8 cellular contexts compared by ENCODE assay signal in genomic region chr7:155296788-155297516, GRCh38. TPM values are rescaled to one million over a fixed set of nuclear protein-coding genes. Genes with fewer than 3 reads are reported as not detected.
DNase-seq lines count a peak whose midpoint lies in the region; ATAC-seq, FAIRE-seq and TF ChIP-seq lines count a peak whose summit lies in the region.

No MANE protein-coding gene starts in this region.

- 1% methylated on average over 41 to 57 of the region's 57 CpGs for WGBS in pancreas, 2 donors

- peak; percentile 59 to 63 for ATAC-seq in CD4-positive, CD25-positive, alpha-beta regulatory T cell (ENCODE audit: low read depth in 2 of 2)
- ATAC-seq in GM19395 (IDR thresholded peaks at IDR 0.05; ENCODE audit: unreplicated experiment): peak; percentile 36
- peak; percentile 20 for ATAC-seq in HG03460 (IDR thresholded peaks at IDR 0.05; ENCODE audit: unreplicated experiment)
- ATAC-seq in pancreas: peak; percentile 17 to 46 (median 28)

- H3K27me3 ChIP-seq in CD4-positive, CD25-positive, alpha-beta regulatory T cell (ENCODE audit: control insufficient read depth, insufficient read depth, low read length): no peaks in the 10 kb centered on the region
- H3K27me3 ChIP-seq in pancreas: no peaks in the 10 kb centered on the region
- H3K27me3 ChIP-seq in tibial artery: no peaks in the 10 kb centered on the region

- peak overlapping the region; percentile 88 to 94 (median 89) for H3K4me3 Mint-ChIP-seq in CD4-positive, CD25-positive, alpha-beta regulatory T cell

- H3K36me3 Mint-ChIP-seq in CD4-positive, CD25-positive, alpha-beta regulatory T cell: peaks cover 10% of the 10 kb centered on the region

- peaks cover 50% of the 10 kb centered on the region for H3K4me1 ChIP-seq in CD4-positive, CD25-positive, alpha-beta regulatory T cell (ENCODE audit: control insufficient read depth, insufficient read depth, low read length, poor library complexity, severe bottlenecking)
- H3K4me1 ChIP-seq in pancreas: peaks cover 10 to 22% (median 12%) of the 10 kb centered on the region in 3 donors
- peaks cover 0 to 27% (median 20%) of the 10 kb centered on the region in 4 donors for H3K4me1 ChIP-seq in tibial artery

- peak overlapping the region; percentile 94 for H3K27ac ChIP-seq in CD4-positive, CD25-positive, alpha-beta regulatory T cell (ENCODE audit: insufficient read depth, low read length, poor library complexity, severe bottlenecking)
- H3K27ac ChIP-seq in pancreas (peak overlapping the region; percentile 61 to 98 (median 83)), tibial artery (peak overlapping the region; percentile 84 to 92)

- peaks cover 0 to 1% (median 0%) of the 10 kb centered on the region in 7 donors for H3K9me3 Mint-ChIP-seq in CD4-positive, CD25-positive, alpha-beta regulatory T cell

- intact Hi-C loops in pancreas (cut with DNase I): no loop called here
- intact Hi-C loops in tibial artery (cut with DNase I; ENCODE audit: low total_unique reads): loop anchor here (1.0 to 10.0 kb wide), 3 partner anchors 39 to 295 kb away; partner anchors contain the start of gene PAXIP1

- peak overlapping the region; percentile 91 to 95 (median 93) for H3K27ac Mint-ChIP-seq in CD4-positive, CD25-positive, alpha-beta regulatory T cell

- TF ChIP-seq CTCF in pancreas (IDR thresholded peaks at IDR 0.05) (peak in 2 of 4 donors; percentile 22 to 24), tibial artery (IDR thresholded peaks at IDR 0.05) (peak in 1 of 2 experiments; percentile 40)

- no peaks in the 10 kb centered on the region for H3K9me3 ChIP-seq in CD4-positive, CD25-positive, alpha-beta regulatory T cell (ENCODE audit: control insufficient read depth in 2 of 2, low read length in 2 of 2)
- no peaks in the 10 kb centered on the region for H3K9me3 ChIP-seq in pancreas
- no peaks in the 10 kb centered on the region for H3K9me3 ChIP-seq in tibial artery

- H3K4me1 Mint-ChIP-seq in CD4-positive, CD25-positive, alpha-beta regulatory T cell: peaks cover 27 to 44% (median 35%) of the 10 kb centered on the region in 4 donors

- peak; percentile 75 to 94 (median 90) for DNase-seq in CD4-positive, CD25-positive, alpha-beta regulatory T cell
- peak; percentile 92 for DNase-seq in RPMI8226
- DNase-seq in activated naive CD4-positive, alpha-beta T cell (lab: John Stamatoyannopoulos, UW): peak; percentile 58 to 85 (median 68)
- DNase-seq in germinal center (ENCODE audit: low spot score): peak; percentile 54
- peak; percentile 53 to 84 (median 64) for DNase-seq in pancreas
- DNase-seq in tibial artery: peak; percentile 56 to 80

- peaks cover 4% of the 10 kb centered on the region for H3K36me3 ChIP-seq in CD4-positive, CD25-positive, alpha-beta regulatory T cell (ENCODE audit: control insufficient read depth, insufficient read depth, low read length)
- no peaks in the 10 kb centered on the region for H3K36me3 ChIP-seq in pancreas
- H3K36me3 ChIP-seq in tibial artery: no peaks in the 10 kb centered on the region

- H3K27me3 Mint-ChIP-seq in CD4-positive, CD25-positive, alpha-beta regulatory T cell: peaks cover 4% of the 10 kb centered on the region

- peak overlapping the region; percentile 71 for H3K4me3 ChIP-seq in CD4-positive, CD25-positive, alpha-beta regulatory T cell (ENCODE audit: low read depth, low read length)
- peak overlapping the region; percentile 47 to 99 (median 84) for H3K4me3 ChIP-seq in pancreas
- peak overlapping the region; percentile 89 to 98 for H3K4me3 ChIP-seq in tibial artery

- no peak for FAIRE-seq in pancreas (lab: Jason Lieb, UNC)

RNA-seq across cellular contexts. Expression of gene INSIG1, which starts 0.7 kb away (rescaled TPM):
- 66.5 TPM for total RNA-seq in CD4-positive, CD25-positive, alpha-beta regulatory T cell
- 10 to 100 TPM; 38.4 to 66.1 (median 55.4) TPM for polyA plus RNA-seq in CD4-positive, CD25-positive, alpha-beta regulatory T cell
- 10 to 100 TPM; 24.9 to 59.2 (median 50.3) TPM for total RNA-seq in pancreas
- polyA plus RNA-seq in pancreas: 10 to 100 TPM; 13.0 to 23.8 TPM

Comparison
In these comparisons a context has a peak if more than half of its experiments do, and no peak if none do; other contexts are left out.
1. Peak in every context shown above with its lines: DNase-seq, ATAC-seq, H3K4me3 ChIP-seq and H3K27ac ChIP-seq.